ENCODE assay signal across 16 cellular contexts in genomic region chr4:78459327-78459726, GRCh38.
"Had no signal": no experiment of that assay in that cellular context is flagged by ENCODE, and none has a peak within 500 bp of the region (broad histone marks: within the 10 kb centered on the region; RNA-seq: fewer than 3 reads in every experiment).

No MANE protein-coding gene starts in this region.

- ATAC-seq: heart left ventricle; pancreas; right cardiac atrium; stimulated activated naive CD8-positive, alpha-beta T cell treated with anti-CD3 and anti-CD28 coated beads, Interleukin-15, amount 100 ng/mL, for 72 hours; upper lobe of right lung had no signal

- DNase-seq: effector CD4-positive, alpha-beta T cell; endodermal cell; heart left ventricle; hippocampal formation; kidney glomerular epithelial cell; mesendoderm; naive B cell; occipital lobe; pancreas; right cardiac atrium; small intestine; stimulated activated CD4-positive, alpha-beta T cell treated with anti-CD3 and anti-CD28 coated beads, Interleukin-12 subunit alpha, Interleukin-12 subunit beta, amount 100 ng/mL, for 4 hours; stimulated activated CD4-positive, alpha-beta T cell treated with anti-CD3 and anti-CD28 coated beads, Interleukin-2, amount 100 ng/mL, for 48 hours; stimulated activated naive CD8-positive, alpha-beta T cell treated with anti-CD3 and anti-CD28 coated beads, Interleukin-15, amount 100 ng/mL, for 72 hours; testis; upper lobe of right lung had no signal
